ENCODE assay signal across 8 cellular contexts in genomic region chr2:86563650-86564061, GRCh38. TPM values are rescaled to one million over a fixed set of nuclear protein-coding genes. Genes with fewer than 3 reads are reported as not detected.
A peak's percentile ranks its signal among the peaks of the same experiment; 100 is the strongest.
DNase-seq lines count a peak whose midpoint lies in the region; ATAC-seq and TF ChIP-seq lines count a peak whose summit lies in the region.

No MANE protein-coding gene starts in this region.

- no peaks in the 10 kb centered on the region for H3K36me3 ChIP-seq in SJCRH30

- no peak for TF ChIP-seq CTCF in epithelial cell of proximal tubule (conservative IDR thresholded peaks at IDR 0.05; ENCODE audit: low read depth, low read length)
- TF ChIP-seq CTCF in progenitor cell of endocrine pancreas (IDR thresholded peaks at IDR 0.05; ENCODE audit: unreplicated experiment) = no peak

- TF ChIP-seq POLR2A in erythroblast (IDR thresholded peaks at IDR 0.05; ENCODE audit: low read length) = no peak

- H3K27ac Mint-ChIP-seq in progenitor cell of endocrine pancreas = peak overlapping the region; percentile 99

- peak overlapping the region; percentile 96 for H3K4me3 Mint-ChIP-seq in progenitor cell of endocrine pancreas (ENCODE audit: low read depth)

- DNase-seq in SJCRH30 (no peak), epithelial cell of proximal tubule (ENCODE audit: low read depth) (no peak), progenitor cell of endocrine pancreas (ENCODE audit: low spot score, unreplicated experiment) (no peak), NCI-H2107 treated with DMSO at 0.1 percent for 48 hours (lab: John Stamatoyannopoulos, UW; ENCODE audit: unreplicated experiment) (no peak), erythroblast (lab: John Stamatoyannopoulos, UW) (no peak), kidney glomerular epithelial cell (lab: John Stamatoyannopoulos, UW) (no peak)

- H3K36me3 Mint-ChIP-seq in progenitor cell of endocrine pancreas (ENCODE audit: insufficient read depth) = peaks cover 12% of the 10 kb centered on the region

- H3K4me1 Mint-ChIP-seq in progenitor cell of endocrine pancreas (ENCODE audit: low read depth) = peaks cover 8% of the 10 kb centered on the region

- H3K4me1 ChIP-seq in SJCRH30 = no peaks in the 10 kb centered on the region; the same call in 1 of the 2 replicates

- H3K27ac ChIP-seq in SJCRH30 = peak overlapping the region; percentile 99

- no peak for ATAC-seq in HG02973 (IDR thresholded peaks at IDR 0.05; ENCODE audit: unreplicated experiment)

- H3K9me3 Mint-ChIP-seq in progenitor cell of endocrine pancreas (ENCODE audit: low read depth) = peaks cover 13% of the 10 kb centered on the region

- peaks cover 16% of the 10 kb centered on the region for H3K27me3 Mint-ChIP-seq in progenitor cell of endocrine pancreas

- H3K27me3 ChIP-seq in SJCRH30 = no peaks in the 10 kb centered on the region

- H3K9me3 ChIP-seq in SJCRH30 (replicated peaks) = no peaks in the 10 kb centered on the region

- peak overlapping the region; percentile 25; the same call in 1 of the 2 replicates for H3K4me3 ChIP-seq in GM08714 (ENCODE audit: low read length)
- H3K4me3 ChIP-seq in SJCRH30 = peak overlapping the region; percentile 90
- H3K4me3 ChIP-seq in epithelial cell of proximal tubule (ENCODE audit: low read depth, low read length) = peak overlapping the region; percentile 86

RNA-seq across cellular contexts. Expression of gene CHMP3, which starts 0.4 kb away (rescaled TPM):
- 66.9 and 72.2 TPM in 2 replicates for total RNA-seq in SJCRH30 (2014; rRNA removed; shearing (Covaris generic))
- total RNA-seq in epithelial cell of proximal tubule (37.9 and 49.3 TPM in 2 replicates), progenitor cell of endocrine pancreas (91.2 and 94.1 TPM in 2 replicates)

Comparison
In these comparisons a context has a peak if more than half of its experiments do, and no peak if none do; other contexts are left out.
1. H3K4me3 ChIP-seq: peak in every context shown above with its lines; median percentile 90 in SJCRH30; 86 in epithelial cell of proximal tubule; 25 in GM08714.